Comparison of ENCODE assay signal across 24 cellular contexts in the genomic region with DNA sequence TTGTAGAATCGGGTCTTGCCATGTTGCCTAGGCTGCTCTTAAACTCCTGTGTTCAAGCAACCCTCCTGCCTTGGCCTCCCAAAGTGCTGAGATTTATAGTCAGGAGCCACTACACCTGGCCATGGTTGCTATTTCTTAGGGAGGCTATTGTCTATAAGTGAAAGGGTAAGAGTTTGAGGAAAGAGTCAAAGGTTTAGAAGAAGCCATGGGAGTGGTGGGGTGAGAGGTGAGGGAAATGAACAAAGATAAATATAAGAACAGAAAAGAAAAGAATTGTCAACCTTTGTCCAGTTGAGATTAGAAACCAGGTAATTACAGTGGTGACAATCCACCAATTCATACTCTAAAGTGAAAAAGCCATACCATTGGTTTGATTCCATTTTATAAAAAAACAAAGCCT. TPM values are rescaled to one million over a fixed set of nuclear protein-coding genes. Genes with fewer than 3 reads are reported as not detected.
DNase-seq lines count a peak whose midpoint lies in the region; ATAC-seq and TF ChIP-seq lines count a peak whose summit lies in the region.
"Had no signal": no experiment of that assay in that cellular context is flagged by ENCODE, and none has a peak within 500 bp of the region (broad histone marks: within the 10 kb centered on the region; RNA-seq: fewer than 3 reads in every experiment).

No MANE protein-coding gene starts in this region.

- H3K27me3 ChIP-seq in SU-DHL-6 (ENCODE audit: low read length) (no peaks in the 10 kb centered on the region), colonic mucosa (no peaks in the 10 kb centered on the region), transverse colon (no peaks in the 10 kb centered on the region), Karpas-422 (ENCODE audit: low read length) (no peaks in the 10 kb centered on the region)
- H3K27me3 ChIP-seq: BLaER1 had no signal

- H3K4me1 ChIP-seq in colonic mucosa (no peaks in the 10 kb centered on the region), mucosa of descending colon (ENCODE audit: low read depth) (peaks cover 5% of the 10 kb centered on the region), transverse colon (peaks cover 0 to 8% (median 4%) of the 10 kb centered on the region in 4 donors), Karpas-422 (ENCODE audit: low read length) (peaks cover 40% of the 10 kb centered on the region)
- H3K4me1 ChIP-seq: BE2C, BLaER1 had no signal

- H3K9me3 ChIP-seq in SU-DHL-6 (ENCODE audit: insufficient read depth, low read length) (no peaks in the 10 kb centered on the region), colonic mucosa (no peaks in the 10 kb centered on the region), mucosa of descending colon (no peaks in the 10 kb centered on the region), transverse colon (no peaks in the 10 kb centered on the region), Karpas-422 (ENCODE audit: low read length) (no peaks in the 10 kb centered on the region)
- H3K9me3 ChIP-seq: BE2C, BLaER1 had no signal

- H3K4me3 ChIP-seq in SU-DHL-6 (ENCODE audit: insufficient read depth, low read length, poor library complexity, severe bottlenecking) (no peak overlapping the region), colonic mucosa (no peak overlapping the region), mucosa of descending colon (no peak overlapping the region), transverse colon (no peak overlapping the region), Karpas-422 (ENCODE audit: low read length) (no peak overlapping the region)
- H3K4me3 ChIP-seq: BLaER1, GM12878 had no signal

- H4K20me1 ChIP-seq in SU-DHL-6 (ENCODE audit: low read depth, low read length): no peaks in the 10 kb centered on the region
- H4K20me1 ChIP-seq in Karpas-422 (ENCODE audit: insufficient read depth, low read depth, low read length): no peaks in the 10 kb centered on the region
- H4K20me1 ChIP-seq: BLaER1 had no signal

- WGBS in transverse colon (ENCODE audit: low coverage in 1 of 2), 2 donors: 33 to 47% methylated on average over 1 of the region's 1 CpG

- DNase-seq in colonic mucosa (no peak), mucosa of descending colon (peak in 1 of 3 donors; percentile 23), transverse colon (no peak), NCI-H1436 (lab: John Stamatoyannopoulos, UW) (no peak), Karpas-422 (no peak)
- DNase-seq: 8988T; ACHN; BE2C; C1 segment of cervical spinal cord; CD4-positive, alpha-beta memory T cell; CD4-positive, CD25-positive, alpha-beta regulatory T cell; CD8-positive, alpha-beta memory T cell; COR-L47; DMS 273 treated with DMSO at 0.1 percent for 48 hours; DMS153; DMS53; DMS79; DND-41; EL; GDM1 had no signal

- H3K27ac ChIP-seq in SU-DHL-6 (ENCODE audit: low read depth, low read length) (no peak overlapping the region), colonic mucosa (peak overlapping the region; percentile 17), transverse colon (peak overlapping the region; percentile 2 to 34 (median 14)), Karpas-422 (ENCODE audit: low read length) (no peak overlapping the region)
- H3K27ac ChIP-seq: BLaER1 had no signal

- H3K9ac ChIP-seq in SU-DHL-6 (ENCODE audit: low read length) (no peak overlapping the region), colonic mucosa (ENCODE audit: low read depth in 2 of 2, low read length in 2 of 2) (no peak overlapping the region), Karpas-422 (ENCODE audit: low read length) (no peak overlapping the region)
- H3K9ac ChIP-seq: BLaER1 had no signal

- no peak for TF ChIP-seq CTCF in SU-DHL-6 (IDR thresholded peaks at IDR 0.05; ENCODE audit: insufficient read depth, low read length, poor library complexity, severe bottlenecking)
- no peak for TF ChIP-seq CTCF in colonic mucosa (IDR thresholded peaks at IDR 0.05)
- TF ChIP-seq CTCF in mucosa of descending colon (IDR thresholded peaks at IDR 0.05): no peak
- no peak for TF ChIP-seq CTCF in transverse colon (IDR thresholded peaks at IDR 0.05)

- TF ChIP-seq EP300 in transverse colon (IDR thresholded peaks at IDR 0.05; ENCODE audit: low read depth): no peak

- no peak for TF ChIP-seq POLR2A in transverse colon (IDR thresholded peaks at IDR 0.05)

- H2AFZ ChIP-seq in SU-DHL-6 (ENCODE audit: low read depth, low read length, severe bottlenecking): peak overlapping the region; percentile 5
- H2AFZ ChIP-seq in Karpas-422 (ENCODE audit: low read length): no peak overlapping the region

- H3K79me2 ChIP-seq in SU-DHL-6 (ENCODE audit: insufficient read depth, low read length): no peaks in the 10 kb centered on the region
- H3K79me2 ChIP-seq in Karpas-422 (ENCODE audit: low read length): no peaks in the 10 kb centered on the region

- ATAC-seq in mucosa of descending colon (peak; percentile 70), GM19463 (IDR thresholded peaks at IDR 0.05; ENCODE audit: unreplicated experiment) (no peak)
- ATAC-seq: GM12878 had no signal

- no peaks in the 10 kb centered on the region for H3K36me3 ChIP-seq in SU-DHL-6 (ENCODE audit: low read length)
- H3K36me3 ChIP-seq in colonic mucosa: no peaks in the 10 kb centered on the region
- no peaks in the 10 kb centered on the region for H3K36me3 ChIP-seq in mucosa of descending colon (ENCODE audit: low read depth)
- H3K36me3 ChIP-seq in transverse colon: no peaks in the 10 kb centered on the region
- no peaks in the 10 kb centered on the region for H3K36me3 ChIP-seq in Karpas-422 (ENCODE audit: insufficient read depth, low read length)
- H3K36me3 ChIP-seq: BE2C, BLaER1 had no signal

- in situ Hi-C loops in transverse colon (cut with MboI; ENCODE audit: low pct_ligation_motif_present in 1 of 4, low pct_unique_long_range_greater_than_20kb in 1 of 4, low sequenced_read_pairs in 3 of 4): loop anchor here in 1 of 4 donors (25.0 kb wide), 1 partner anchor 161 kb away; the partner anchor contains the start of gene MLANA

- no peaks in the 10 kb centered on the region for H3K9me2 ChIP-seq in SU-DHL-6 (replicated peaks; ENCODE audit: insufficient read depth, low read length)
- H3K9me2 ChIP-seq in Karpas-422 (replicated peaks; ENCODE audit: insufficient read depth, low read length): no peaks in the 10 kb centered on the region

- H3K4me2 ChIP-seq in SU-DHL-6 (ENCODE audit: low read depth, low read length, poor library complexity, severe bottlenecking) (no peak overlapping the region), Karpas-422 (ENCODE audit: low read depth, low read length, poor library complexity, severe bottlenecking) (no peak overlapping the region)
- H3K4me2 ChIP-seq: BLaER1 had no signal

- intact Hi-C loops in colonic mucosa (cut with DNase I) (no loop called here), mucosa of descending colon (cut with DNase I, micrococcal nuclease) (loop anchor here in 1 of 2 donors (10.0 kb wide), 1 partner anchor 153 kb away; the partner anchor contains the start of gene MLANA), transverse colon (cut with DNase I; ENCODE audit: low total_unique reads) (no loop called here)

- H3F3A ChIP-seq in SU-DHL-6 (ENCODE audit: insufficient read depth): peaks cover 12% of the 10 kb centered on the region; the same call in 1 of the 2 replicates

RNA-seq across cellular contexts. Expression of gene RANBP6, which starts 32.6 kb away (rescaled TPM):
- 1 to 10 TPM; 6.7 to 9.9 TPM for total RNA-seq in colonic mucosa
- 10 to 100 TPM in 1 of 3 donors, 1 to 10 TPM in 2; 7.9 to 13.1 (median 9.8) TPM for total RNA-seq in mucosa of descending colon
- total RNA-seq in transverse colon: 10 to 100 TPM in 1 of 4 donors, 1 to 10 TPM in 3; 8.6 to 19.8 (median 8.9) TPM
- total RNA-seq in Karpas-422 (2014; rRNA removed; shearing (Covaris generic); ENCODE audit: low replicate concordance): 16.8 and 21.0 TPM in 2 replicates

Comparison
In these comparisons a context has a peak if more than half of its experiments do, and no peak if none do; other contexts are left out.
1. H3K27ac ChIP-seq: peak in colonic mucosa (single experiment) and transverse colon (4 of 4); none in SU-DHL-6 (single experiment) and Karpas-422 (single experiment).